In the genomic region with DNA sequence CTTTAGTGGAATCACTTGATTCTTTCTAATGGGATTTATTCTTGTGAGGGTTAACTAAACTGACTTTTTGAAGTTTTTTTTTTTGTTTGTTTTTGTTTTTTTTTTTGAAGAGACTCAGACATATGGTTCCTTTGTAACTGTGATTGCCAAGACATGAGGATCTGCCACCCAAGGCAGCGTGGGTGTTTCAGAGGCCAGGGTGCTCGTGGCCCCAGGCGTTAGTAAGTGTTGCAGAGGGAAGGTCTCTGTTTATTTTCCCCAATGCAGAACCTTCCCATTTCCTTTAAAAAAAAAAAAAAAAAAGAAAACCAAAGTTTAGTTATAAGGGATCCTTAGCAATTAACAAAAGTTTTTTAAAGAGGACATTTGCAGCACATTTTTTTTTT, we compare ENCODE assay signal across 21 cellular contexts.
"Had no signal": no experiment of that assay in that cellular context is flagged by ENCODE, and none has a peak within 500 bp of the region (broad histone marks: within the 10 kb centered on the region; RNA-seq: fewer than 3 reads in every experiment).

No MANE protein-coding gene starts in this region.

- H3K36me3 ChIP-seq: brain microvascular endothelial cell, esophagus muscularis mucosa had no signal

- H3K4me1 ChIP-seq: esophagus muscularis mucosa, gastroesophageal sphincter had no signal

- H3K27me3 ChIP-seq: brain microvascular endothelial cell, dorsolateral prefrontal cortex, esophagus muscularis mucosa, gastroesophageal sphincter had no signal

- H3K27ac ChIP-seq: brain microvascular endothelial cell, coronary artery, dorsolateral prefrontal cortex, esophagus muscularis mucosa, gastroesophageal sphincter had no signal

- H3K4me3 ChIP-seq: coronary artery, dorsolateral prefrontal cortex, esophagus muscularis mucosa, gastroesophageal sphincter had no signal

- DNase-seq: activated CD4-positive, alpha-beta memory T cell treated with anti-CD3 and anti-CD28 coated beads for 36 hours; activated CD4-positive, alpha-beta T cell treated with anti-CD3 and anti-CD28 coated beads for 36 hours; activated CD4-positive, alpha-beta T cell treated with anti-CD3 and anti-CD28 coated beads, Interleukin-2, amount 10 ng/mL, durations not matched to agents 24 days and 14 days; activated CD4-positive, CD25-positive, alpha-beta regulatory T cell; activated CD4-positive, CD25-positive, alpha-beta regulatory T cell treated with anti-CD3 and anti-CD28 coated beads, Interleukin-2, amount 50 U/mL, for 72 hours; activated CD8-positive, alpha-beta memory T cell treated with anti-CD3 and anti-CD28 coated beads, Interleukin-2, amount 10 ng/mL, durations not matched to agents 7 days and 5 days; activated CD8-positive, alpha-beta T cell treated with anti-CD3 and anti-CD28 coated beads, Interleukin-2, amount 10 ng/mL, durations not matched to agents 7 days and 5 days; activated naive CD4-positive, alpha-beta T cell treated with anti-CD3 and anti-CD28 coated beads, Interleukin-2, amount 10 ng/mL, durations not matched to agents 7 days and 5 days; activated T-cell treated with anti-CD3 and anti-CD28 coated beads, Interleukin-2, amount 50 U/mL, for 48 hours; amniotic stem cell; anterior cingulate cortex; brain microvascular endothelial cell; effector memory CD4-positive, alpha-beta T cell; endodermal cell; erythroblast; foreskin melanocyte; T-helper 2 cell had no signal

- ATAC-seq: activated CD4-positive, alpha-beta T cell treated with anti-CD3 and anti-CD28 coated beads for 36 hours; activated CD8-positive, alpha-beta memory T cell treated with anti-CD3 and anti-CD28 coated beads, Interleukin-2, amount 10 ng/mL, durations not matched to agents 7 days and 5 days; activated CD8-positive, alpha-beta T cell treated with anti-CD3 and anti-CD28 coated beads, Interleukin-2, amount 10 ng/mL, durations not matched to agents 7 days and 5 days; gastroesophageal sphincter had no signal
